In genomic region chr17:69602969-69603368, GRCh38 we compare ENCODE assay signal across 22 cellular contexts.
DNase-seq lines count a peak whose midpoint lies in the region; ATAC-seq and TF ChIP-seq lines count a peak whose summit lies in the region.
"Had no signal": no experiment of that assay in that cellular context is flagged by ENCODE, and none has a peak within 500 bp of the region (broad histone marks: within the 10 kb centered on the region; RNA-seq: fewer than 3 reads in every experiment).

No MANE protein-coding gene starts in this region.

- 0 out of 2 replicates have a peak, but pooled peaks cover 2% of the 10 kb centered on the region for H3K36me3 ChIP-seq in SU-DHL-6 (ENCODE audit: low read length)
- no peaks in the 10 kb centered on the region for H3K36me3 ChIP-seq in GM23338 (ENCODE audit: insufficient read depth)
- H3K36me3 ChIP-seq: MG63, WERI-Rb-1 had no signal

- peak overlapping the region; percentile 62 for H3K4me2 ChIP-seq in SU-DHL-6 (ENCODE audit: low read depth, low read length, poor library complexity, severe bottlenecking)
- H3K4me2 ChIP-seq in GM23338, result no peak overlapping the region
- H3K4me2 ChIP-seq: hepatocyte had no signal

- no peaks in the 10 kb centered on the region for H3K79me2 ChIP-seq in SU-DHL-6 (ENCODE audit: insufficient read depth, low read length)
- H3K79me2 ChIP-seq in GM23338 (replicated peaks; ENCODE audit: insufficient read depth), result no peaks in the 10 kb centered on the region
- H3K79me2 ChIP-seq: hepatocyte had no signal

- H3K9me3 ChIP-seq in SU-DHL-6 (ENCODE audit: insufficient read depth, low read length), result no peaks in the 10 kb centered on the region
- H3K9me3 ChIP-seq: MG63 had no signal

- H3K4me3 ChIP-seq in SU-DHL-6 (ENCODE audit: insufficient read depth, low read length, poor library complexity, severe bottlenecking) (no peak overlapping the region), GM23338 (no peak overlapping the region)
- H3K4me3 ChIP-seq: hepatocyte, lung, MG63 had no signal

- peaks cover 16 to 18% of the 10 kb centered on the region in 2 donors for H3K27me3 Mint-ChIP-seq in effector memory CD8-positive, alpha-beta T cell
- H3K27me3 Mint-ChIP-seq in GM23338 (ENCODE audit: insufficient read depth, low read depth, poor library complexity), result peaks cover 4% of the 10 kb centered on the region

- no peaks in the 10 kb centered on the region for H3K27me3 ChIP-seq in SU-DHL-6 (ENCODE audit: low read length)
- no peaks in the 10 kb centered on the region for H3K27me3 ChIP-seq in GM23338 (ENCODE audit: insufficient read depth)
- H3K27me3 ChIP-seq: hepatocyte, MG63 had no signal

- no peaks in the 10 kb centered on the region for H3K9me2 ChIP-seq in SU-DHL-6 (replicated peaks; ENCODE audit: insufficient read depth, low read length)
- H3K9me2 ChIP-seq in GM23338 (ENCODE audit: insufficient read depth), result no peaks in the 10 kb centered on the region

- H3K4me1 Mint-ChIP-seq in effector memory CD8-positive, alpha-beta T cell (ENCODE audit: low read depth in 2 of 2), result peaks cover 10 to 12% of the 10 kb centered on the region in 2 donors
- H3K4me1 Mint-ChIP-seq in GM23338, result peaks cover 10% of the 10 kb centered on the region

- H3F3A ChIP-seq in SU-DHL-6 (ENCODE audit: insufficient read depth), result peaks cover 37% of the 10 kb centered on the region
- H3F3A ChIP-seq in GM23338 (replicated peaks; ENCODE audit: low read depth), result no peaks in the 10 kb centered on the region

- peak; percentile 53 to 55 for ATAC-seq in activated naive CD4-positive, alpha-beta T cell treated with anti-CD3 and anti-CD28 coated beads, Interleukin-2, amount 50 U/mL, for 72 hours
- peak; percentile 96 for ATAC-seq in effector memory CD8-positive, alpha-beta T cell (replicated peaks)
- no peak for ATAC-seq in GM23338
- no peak for ATAC-seq in esophagus mucosa
- ATAC-seq: PC-3 had no signal

- H3K4me1 ChIP-seq in GM23338 (ENCODE audit: insufficient read depth), result peaks cover 4% of the 10 kb centered on the region; the same call in 1 of the 2 replicates

- H4K20me1 ChIP-seq in SU-DHL-6 (ENCODE audit: low read depth, low read length) (no peaks in the 10 kb centered on the region), GM23338 (replicated peaks; ENCODE audit: insufficient read depth) (no peaks in the 10 kb centered on the region)

- H3K9me3 Mint-ChIP-seq in activated naive CD4-positive, alpha-beta T cell treated with anti-CD3 and anti-CD28 coated beads, Interleukin-2, amount 50 U/mL, for 72 hours, result peaks cover 0 to 5% of the 10 kb centered on the region in 2 donors
- H3K9me3 Mint-ChIP-seq in effector memory CD8-positive, alpha-beta T cell, result no peaks in the 10 kb centered on the region
- H3K9me3 Mint-ChIP-seq in GM23338, result no peaks in the 10 kb centered on the region
- H3K9me3 Mint-ChIP-seq: activated naive CD4-positive, alpha-beta T cell treated with anti-CD3 and anti-CD28 coated beads, Interleukin-2, amount 50 U/mL, for 24 hours had no signal

- H3K9ac ChIP-seq in SU-DHL-6 (ENCODE audit: low read length), result peak overlapping the region; percentile 33

- H2AFZ ChIP-seq in SU-DHL-6 (ENCODE audit: low read depth, low read length, severe bottlenecking), result peak overlapping the region; percentile 55
- no peak overlapping the region for H2AFZ ChIP-seq in GM23338
- H2AFZ ChIP-seq: hepatocyte had no signal

- peaks cover 0 to 5% of the 10 kb centered on the region in 2 donors for H3K36me3 Mint-ChIP-seq in activated naive CD4-positive, alpha-beta T cell treated with anti-CD3 and anti-CD28 coated beads, Interleukin-2, amount 50 U/mL, for 72 hours
- no peaks in the 10 kb centered on the region for H3K36me3 Mint-ChIP-seq in effector memory CD8-positive, alpha-beta T cell (ENCODE audit: insufficient read depth)
- H3K36me3 Mint-ChIP-seq in GM23338 (ENCODE audit: low read depth), result no peaks in the 10 kb centered on the region
- H3K36me3 Mint-ChIP-seq: activated naive CD4-positive, alpha-beta T cell treated with anti-CD3 and anti-CD28 coated beads, Interleukin-2, amount 50 U/mL, for 24 hours had no signal

- no peak overlapping the region for H3K27ac Mint-ChIP-seq in activated naive CD4-positive, alpha-beta T cell treated with anti-CD3 and anti-CD28 coated beads, Interleukin-2, amount 50 U/mL, for 72 hours
- H3K27ac Mint-ChIP-seq in effector memory CD8-positive, alpha-beta T cell, result no peak overlapping the region
- H3K27ac Mint-ChIP-seq in GM23338, result no peak overlapping the region
- H3K27ac Mint-ChIP-seq: activated naive CD4-positive, alpha-beta T cell treated with anti-CD3 and anti-CD28 coated beads, Interleukin-2, amount 50 U/mL, for 24 hours had no signal

- H3K27ac ChIP-seq in SU-DHL-6 (ENCODE audit: low read depth, low read length) (peak overlapping the region; percentile 89), GM23338 (ENCODE audit: low read depth) (no peak overlapping the region)
- H3K27ac ChIP-seq: hepatocyte, WERI-Rb-1 had no signal

- TF ChIP-seq CTCF in SU-DHL-6 (IDR thresholded peaks at IDR 0.05; ENCODE audit: insufficient read depth, low read length, poor library complexity, severe bottlenecking), result no peak
- TF ChIP-seq CTCF in GM23338 (conservative IDR thresholded peaks at IDR 0.05; ENCODE audit: low read depth in 2 of 2), result no peak

- DNase-seq in activated naive CD4-positive, alpha-beta T cell treated with anti-CD3 and anti-CD28 coated beads, Interleukin-2, amount 50 U/mL, for 72 hours (ENCODE audit: low spot score in 2 of 2), result no peak
- no peak for DNase-seq in activated naive CD4-positive, alpha-beta T cell (lab: John Stamatoyannopoulos, UW)
- peak in 2 of 3 experiments; percentile 3 for DNase-seq in effector memory CD8-positive, alpha-beta T cell
- DNase-seq in GM23338 (ENCODE audit: low spot score) (no peak), Kasumi-1 (lab: John Stamatoyannopoulos, UW) (no peak), HUDEP-2 (lab: John Stamatoyannopoulos, UW; ENCODE audit: unreplicated experiment in 76 of 76) (no peak)
- DNase-seq: activated CD4-positive, alpha-beta T cell treated with anti-CD3 and anti-CD28 coated beads, Interleukin-2, amount 50 U/mL, for 4 hours; C1 segment of cervical spinal cord; DMS 273 treated with DMSO at 0.1 percent for 48 hours; MG63; NCI-H146; NCI-H2227 treated with DMSO at 0.1 percent for 48 hours; NCI-H748 treated with DMSO at 0.1 percent for 48 hours; PC-3; SIG-M5; stimulated activated CD4-positive, alpha-beta T cell treated with anti-CD3 and anti-CD28 coated beads, Interleukin-4, amount 100 ng/mL, for 1 hour; WERI-Rb-1 had no signal

- no peak overlapping the region for H3K4me3 Mint-ChIP-seq in effector memory CD8-positive, alpha-beta T cell
- H3K4me3 Mint-ChIP-seq in GM23338, result no peak overlapping the region
- H3K4me3 Mint-ChIP-seq: activated naive CD4-positive, alpha-beta T cell treated with anti-CD3 and anti-CD28 coated beads, Interleukin-2, amount 50 U/mL, for 24 hours had no signal

TF ChIP-seq in GM23338, 12 proteins besides CTCF, POLR2A, EP300 and RAD21 (continues in another document):
- no peak for TF ChIP-seq ZNF114 (CRISPR knock-in tag; IDR thresholded peaks at IDR 0.05)
- no peak for TF ChIP-seq ETS1 (IDR thresholded peaks at IDR 0.05)
- TF ChIP-seq EZH2 (IDR thresholded peaks at IDR 0.05; ENCODE audit: low read depth, unreplicated experiment), result no peak
- TF ChIP-seq POLR2AphosphoS5 (IDR thresholded peaks at IDR 0.05; ENCODE audit: low read depth), result no peak
- no peak for TF ChIP-seq STAT1 (IDR thresholded peaks at IDR 0.05; ENCODE audit: unreplicated experiment)
- TF ChIP-seq ZNF331 (CRISPR knock-in tag; IDR thresholded peaks at IDR 0.05; ENCODE audit: low read depth), result no peak

Comparison
In these comparisons a context has a peak if more than half of its experiments do, and no peak if none do; other contexts are left out.
1. ATAC-seq: peak in activated naive CD4-positive, alpha-beta T cell treated with anti-CD3 and anti-CD28 coated beads, Interleukin-2, amount 50 U/mL, for 72 hours (2 of 2) and effector memory CD8-positive, alpha-beta T cell (single experiment); none in GM23338 (single experiment) and esophagus mucosa (single experiment).
2. DNase-seq: peak in effector memory CD8-positive, alpha-beta T cell (2 of 3); none in activated naive CD4-positive, alpha-beta T cell treated with anti-CD3 and anti-CD28 coated beads, Interleukin-2, amount 50 U/mL, for 72 hours (0 of 2), activated naive CD4-positive, alpha-beta T cell (0 of 4), GM23338 (single experiment), Kasumi-1 (0 of 2) and HUDEP-2 (0 of 76).